8 cellular contexts compared by ENCODE assay signal in the genomic region with DNA sequence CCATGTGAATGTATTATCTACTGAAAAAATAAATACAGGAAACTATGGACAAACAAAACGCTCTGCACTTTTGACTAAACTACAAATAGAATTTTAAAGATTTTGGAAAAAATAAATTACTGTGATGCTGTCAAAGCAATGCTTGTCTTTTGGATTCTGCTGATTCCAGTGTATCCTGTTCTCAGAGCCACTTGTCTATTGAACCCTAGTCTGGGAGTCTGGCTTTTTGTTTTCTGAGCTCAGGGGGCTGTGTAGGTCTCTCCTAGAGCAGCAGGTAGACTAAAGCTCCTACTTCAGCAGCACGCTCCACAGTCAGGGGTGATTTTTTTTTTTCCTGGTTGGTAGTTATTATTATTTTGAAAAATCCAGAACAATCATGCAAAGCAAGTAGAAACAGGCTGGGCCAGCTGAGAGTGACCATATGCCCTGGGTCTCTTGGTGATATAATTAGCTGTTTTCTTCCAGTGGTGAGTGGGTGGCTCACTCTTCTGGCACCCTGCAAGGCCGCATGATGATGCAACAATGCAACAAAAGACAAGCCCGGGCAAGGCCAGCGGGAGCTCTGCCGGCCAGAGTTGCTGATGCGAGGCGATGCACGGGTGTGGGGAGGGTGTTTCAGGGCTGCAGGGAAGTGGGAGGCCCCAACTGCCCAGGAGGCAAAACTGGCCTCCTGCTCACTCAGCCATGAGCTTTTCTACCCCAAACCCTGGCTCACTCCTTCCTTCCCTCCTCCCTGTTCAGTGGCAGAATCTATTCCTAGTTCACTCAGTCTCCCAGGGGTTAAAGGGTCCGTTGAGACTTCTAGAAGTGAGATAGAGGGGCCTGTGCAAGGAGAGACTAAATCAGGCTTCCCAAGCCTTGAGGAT. TPM values are rescaled to one million over a fixed set of nuclear protein-coding genes. Genes with fewer than 3 reads are reported as not detected.
DNase-seq lines count a peak whose midpoint lies in the region; ATAC-seq, FAIRE-seq and TF ChIP-seq lines count a peak whose summit lies in the region.

No MANE protein-coding gene starts in this region.

- H3K9me3 Mint-ChIP-seq in endodermal cell (peaks cover 2% of the 10 kb centered on the region), T-cell (no peaks in the 10 kb centered on the region)

- H3K23ac ChIP-seq in mesendoderm (ENCODE audit: low read length) = no peak overlapping the region

- FAIRE-seq in HTR-8/SVneo (lab: Jason Lieb, UNC) = peak; percentile 92

- intact Hi-C loops in aorta (cut with DNase I) = no loop called here

- H3K27me3 ChIP-seq in OCI-LY1 (ENCODE audit: insufficient read depth, low read length) (0 out of 2 replicates have a peak, but pooled peaks cover 7% of the 10 kb centered on the region), endodermal cell (ENCODE audit: control insufficient read depth, insufficient read depth, low read length, poor library complexity, severe bottlenecking) (no peaks in the 10 kb centered on the region), mesendoderm (ENCODE audit: insufficient read depth, low read length, poor library complexity) (no peaks in the 10 kb centered on the region), aorta (ENCODE audit: control insufficient read depth in 1 of 2, insufficient read depth in 2 of 2, low read length in 1 of 2) (no peaks in the 10 kb centered on the region)

- 30 to 63% methylated on average over 2 to 10 of the region's 10 CpGs for WGBS in endodermal cell (ENCODE audit: insufficient coverage in 1 of 2, insufficient read length in 1 of 2), 2 experiments
- WGBS in mesendoderm (ENCODE audit: extremely low coverage, insufficient coverage, low lambda C conversion rate) = no CpG with 5 or more reads among the region's 10 CpGs
- 29 to 50% methylated on average over 10 of the region's 10 CpGs for WGBS in aorta, 2 donors

- no peaks in the 10 kb centered on the region for H4K20me1 ChIP-seq in OCI-LY1 (ENCODE audit: insufficient read depth, low read length)

- H3K27ac Mint-ChIP-seq in endodermal cell (peak overlapping the region; percentile 77), T-cell (no peak overlapping the region)

- H3K4me1 Mint-ChIP-seq in endodermal cell = peaks cover 12% of the 10 kb centered on the region
- peaks cover 0 to 18% (median 16%) of the 10 kb centered on the region in 3 donors for H3K4me1 Mint-ChIP-seq in T-cell

- peak overlapping the region; percentile 83 for H3K56ac ChIP-seq in mesendoderm (ENCODE audit: low read length)

- no peaks in the 10 kb centered on the region for H3K9me2 ChIP-seq in OCI-LY1 (ENCODE audit: low read depth, low read length)

- H4K5ac ChIP-seq in mesendoderm (ENCODE audit: low read length) = peak overlapping the region; percentile 59

- H3K27ac ChIP-seq in OCI-LY1 (ENCODE audit: low read depth, low read length, poor library complexity, severe bottlenecking) (peak overlapping the region; percentile 54), endodermal cell (ENCODE audit: low read depth, low read length) (peak overlapping the region; percentile 74), mesendoderm (ENCODE audit: low read depth, low read length) (peak overlapping the region; percentile 81), aorta (ENCODE audit: low read depth in 1 of 2, low read length in 2 of 2) (peak overlapping the region in 1 of 2 donors; percentile 13)

- no peak overlapping the region for H3K4me3 ChIP-seq in OCI-LY1 (ENCODE audit: low read depth, low read length, poor library complexity, severe bottlenecking)
- no peak overlapping the region for H3K4me3 ChIP-seq in endodermal cell (ENCODE audit: low read length)
- H3K4me3 ChIP-seq in mesendoderm (ENCODE audit: low read length) = no peak overlapping the region
- H3K4me3 ChIP-seq in aorta (ENCODE audit: low read length in 2 of 2) = no peak overlapping the region

- H3K36me3 Mint-ChIP-seq in endodermal cell (ENCODE audit: low read depth) = no peaks in the 10 kb centered on the region
- no peaks in the 10 kb centered on the region for H3K36me3 Mint-ChIP-seq in T-cell

- no peaks in the 10 kb centered on the region for H3F3A ChIP-seq in OCI-LY1 (ENCODE audit: insufficient read depth, low read length)

- H3K9ac ChIP-seq in OCI-LY1 (ENCODE audit: low read length) (peak overlapping the region; percentile 5), endodermal cell (ENCODE audit: extremely low read depth, low read length, poor library complexity, severe bottlenecking) (no peak overlapping the region), mesendoderm (ENCODE audit: low read length) (peak overlapping the region; percentile 56)

- peak overlapping the region; percentile 98 for H3K18ac ChIP-seq in mesendoderm (ENCODE audit: low read length)

- H3K4me2 ChIP-seq in OCI-LY1 (ENCODE audit: low read length) (peak overlapping the region; percentile 36; the same call in 1 of the 2 replicates), mesendoderm (ENCODE audit: low read length) (no peak overlapping the region)

- H3K9me3 ChIP-seq in OCI-LY1 (ENCODE audit: low read length) = no peaks in the 10 kb centered on the region
- no peaks in the 10 kb centered on the region for H3K9me3 ChIP-seq in endodermal cell (ENCODE audit: control insufficient read depth, low read length)
- no peaks in the 10 kb centered on the region for H3K9me3 ChIP-seq in aorta (ENCODE audit: control insufficient read depth, low read length)

- peak overlapping the region; percentile 88 for H3K4ac ChIP-seq in mesendoderm (ENCODE audit: low read depth, low read length)

- CTCF ChIA-PET in T-cell (lab: Charles Lee) = interaction anchor here in 1 of 2 donors (0.6 kb wide), 1 partner anchor 97 kb away, joined by 5 read pairs; no protein-coding TSS in a partner anchor

- no peak overlapping the region for H2AK5ac ChIP-seq in mesendoderm (ENCODE audit: low read length)

- no peaks in the 10 kb centered on the region; the same call in 1 of the 2 replicates for H3K36me3 ChIP-seq in OCI-LY1 (ENCODE audit: insufficient read depth, low read length)
- no peaks in the 10 kb centered on the region for H3K36me3 ChIP-seq in endodermal cell (ENCODE audit: control insufficient read depth, insufficient read depth, low read length)
- H3K36me3 ChIP-seq in mesendoderm (ENCODE audit: control insufficient read depth, insufficient read depth, low read length) = no peaks in the 10 kb centered on the region
- no peaks in the 10 kb centered on the region for H3K36me3 ChIP-seq in aorta (ENCODE audit: control insufficient read depth in 1 of 2, insufficient read depth in 2 of 2, low read length in 1 of 2)

- H4K8ac ChIP-seq in mesendoderm (ENCODE audit: low read depth, low read length) = no peak overlapping the region

- H3K79me2 ChIP-seq in OCI-LY1 (ENCODE audit: insufficient read depth, low read length) (no peaks in the 10 kb centered on the region), mesendoderm (ENCODE audit: control insufficient read depth, insufficient read depth, low read length) (no peaks in the 10 kb centered on the region)

- H2AFZ ChIP-seq in OCI-LY1 (ENCODE audit: low read length) = no peak overlapping the region

- POLR2A ChIA-PET in T-cell (lab: Charles Lee) = interaction anchor here in 1 of 2 donors (0.6 kb wide), 1 partner anchor 555 kb away, joined by 3 read pairs; no protein-coding TSS in a partner anchor

- no peaks in the 10 kb centered on the region for H3K79me1 ChIP-seq in mesendoderm (ENCODE audit: low read length)

- H3K4me1 ChIP-seq in OCI-LY1 (ENCODE audit: insufficient read depth, low read length, severe bottlenecking) (peaks cover 49% of the 10 kb centered on the region), endodermal cell (ENCODE audit: control insufficient read depth, insufficient read depth, low read length) (peaks cover 5% of the 10 kb centered on the region), mesendoderm (ENCODE audit: control insufficient read depth, low read depth, low read length) (peaks cover 5% of the 10 kb centered on the region), aorta (ENCODE audit: control insufficient read depth in 1 of 2, insufficient read depth in 2 of 2, low read length in 2 of 2) (no peaks in the 10 kb centered on the region)

- H2BK120ac ChIP-seq in mesendoderm (ENCODE audit: low read depth, low read length) = peak overlapping the region; percentile 68

- DNase-seq in DMS79 (lab: John Stamatoyannopoulos, UW) (peak; percentile 93), HTR-8/SVneo (ENCODE audit: insufficient read length, low spot score) (peak; percentile 90), endodermal cell (peak; percentile 88), mesendoderm (peak; percentile 67), aorta (peak; percentile 91 to 95), T-cell (no peak)

- peak overlapping the region; percentile 88 for H2BK15ac ChIP-seq in mesendoderm (replicated peaks; ENCODE audit: low read depth)

- TF ChIP-seq CTCF in OCI-LY1 (IDR thresholded peaks at IDR 0.05; ENCODE audit: low read length) (no peak), endodermal cell (conservative IDR thresholded peaks at IDR 0.05) (no peak)

- peak overlapping the region; percentile 39 for H2BK5ac ChIP-seq in mesendoderm (ENCODE audit: low read length)

- ATAC-seq in GM21447 (IDR thresholded peaks at IDR 0.05; ENCODE audit: unreplicated experiment) = peak; percentile 69
- ATAC-seq in aorta (ENCODE audit: low FRiP score) = peak; percentile 90
- ATAC-seq in T-cell (replicated peaks in 1 of 4) = no peak

- peaks cover 6% of the 10 kb centered on the region for H3K27me3 Mint-ChIP-seq in endodermal cell (ENCODE audit: insufficient read depth)
- H3K27me3 Mint-ChIP-seq in T-cell = peaks cover 4 to 6% of the 10 kb centered on the region in 2 donors

- H3K4me3 Mint-ChIP-seq in endodermal cell (no peak overlapping the region), T-cell (no peak overlapping the region)

RNA-seq across cellular contexts. Expression of a gene that starts 11.6 kb away (rescaled TPM):
- total RNA-seq in endodermal cell = 1 to 10 TPM; 1.9 to 3.7 TPM
- 45.0 TPM for polyA plus RNA-seq in endodermal cell (2013, experiment 1 of 2)
- polyA plus RNA-seq in endodermal cell (2013, experiment 2 of 2) = 50.3 TPM
- polyA plus RNA-seq in mesendoderm (2013, experiment 1 of 2) = 6.0 TPM
- polyA plus RNA-seq in mesendoderm (2013, experiment 2 of 2) = 5.9 TPM
- 100 to 1,000 TPM; 132 to 296 TPM for total RNA-seq in aorta
- 100 to 1,000 TPM; 133 to 149 TPM for polyA plus RNA-seq in aorta
- 10 to 100 TPM in 4 of 5 donors, 1 to 10 TPM in 1; 9.6 to 88.9 (median 11.8) TPM for total RNA-seq in T-cell

RNA-seq across cellular contexts. Expression of a gene that starts 30.7 kb away (rescaled TPM):
- total RNA-seq in endodermal cell (not detected), aorta (under 1 TPM; 0.29 to 0.66 TPM), T-cell (under 1 TPM in 4 of 5 donors, not detected in 1; 0.06 to 0.35 (median 0.09) TPM)
- polyA plus RNA-seq in endodermal cell (2013, experiment 1 of 2) = not detected
- not detected for polyA plus RNA-seq in endodermal cell (2013, experiment 2 of 2)
- polyA plus RNA-seq in mesendoderm (2013, experiment 1 of 2) = 0.01 TPM
- polyA plus RNA-seq in mesendoderm (2013, experiment 2 of 2) = not detected
- not detected for polyA plus RNA-seq in aorta

Comparison
In these comparisons a context has a peak if more than half of its experiments do, and no peak if none do; other contexts are left out.
1. DNase-seq: peak in DMS79 (single experiment), HTR-8/SVneo (single experiment), endodermal cell (single experiment), mesendoderm (single experiment) and aorta (2 of 2); none in T-cell (0 of 34).
2. ATAC-seq: peak in GM21447 (single experiment) and aorta (single experiment); none in T-cell (0 of 4).